Comparison of ENCODE assay signal across 32 cellular contexts in genomic region chr21:40349591-40349990, GRCh38.
DNase-seq lines count a peak whose midpoint lies in the region; ATAC-seq, FAIRE-seq and TF ChIP-seq lines count a peak whose summit lies in the region.
"Had no signal": no experiment of that assay in that cellular context is flagged by ENCODE, and none has a peak within 500 bp of the region (broad histone marks: within the 10 kb centered on the region; RNA-seq: fewer than 3 reads in every experiment).

No MANE protein-coding gene starts in this region.

- H3K27ac ChIP-seq in HepG2 (ENCODE audit: extremely low read length, insufficient read depth, low read length): no peak overlapping the region
- no peak overlapping the region for H3K27ac ChIP-seq in right lobe of liver
- H3K27ac ChIP-seq in A549: no peak overlapping the region
- H3K27ac ChIP-seq in IMR-90 (ENCODE audit: insufficient read depth, low read length): no peak overlapping the region
- H3K27ac ChIP-seq: 22Rv1; BLaER1; BLaER1 treated with 17β-estradiol and CSF1 and Interleukin-3, amounts not matched to agents 10 nM and 100 nM; C4-2B had no signal

- dilution Hi-C loops in IMR-90 (cut with HindIII; ENCODE audit: low sequenced_read_pairs, unreplicated experiment): no loop called here

- H3K18ac ChIP-seq in IMR-90 (ENCODE audit: low read depth, low read length): no peak overlapping the region

- no peaks in the 10 kb centered on the region for H3K36me3 ChIP-seq in HepG2 (replicated peaks in 1 of 2; ENCODE audit: control insufficient read depth in 1 of 2, insufficient read depth in 2 of 2, low read length in 2 of 2)
- no peaks in the 10 kb centered on the region for H3K36me3 ChIP-seq in right lobe of liver
- H3K36me3 ChIP-seq in IMR-90 (ENCODE audit: control insufficient read depth, insufficient read depth, low read length): no peaks in the 10 kb centered on the region
- H3K36me3 ChIP-seq: BE2C; BLaER1; BLaER1 treated with 17β-estradiol and CSF1 and Interleukin-3, amounts not matched to agents 10 nM and 100 nM had no signal

- no peak overlapping the region for H3K4me3 ChIP-seq in HepG2 (replicated peaks in 1 of 3; ENCODE audit: insufficient read depth in 1 of 3, low read depth in 2 of 3, low read length in 3 of 3)
- no peak overlapping the region for H3K4me3 ChIP-seq in right lobe of liver
- no peak overlapping the region for H3K4me3 ChIP-seq in A549
- H3K4me3 ChIP-seq in IMR-90 (ENCODE audit: insufficient read depth, low read depth, low read length): no peak overlapping the region
- H3K4me3 ChIP-seq: BLaER1; BLaER1 treated with 17β-estradiol and CSF1 and Interleukin-3, amounts not matched to agents 10 nM and 100 nM had no signal

- WGBS in HepG2 (ENCODE audit: low lambda C conversion rate): 1% methylated on average over 2 of the region's 2 CpGs
- WGBS in right lobe of liver (ENCODE audit: insufficient coverage, low coverage, low lambda C conversion rate, missing lambda C conversion rate): 39% methylated on average over 2 of the region's 2 CpGs
- WGBS in A549 (ENCODE audit: missing lambda C conversion rate): 3% methylated on average over 2 of the region's 2 CpGs
- no CpG with 5 or more reads among the region's 2 CpGs for WGBS in IMR-90 (ENCODE audit: extremely low coverage in 2 of 2, insufficient read length in 1 of 2), 2 experiments

- H4K20me1 ChIP-seq in HepG2 (ENCODE audit: insufficient read depth, low read length) (no peaks in the 10 kb centered on the region), IMR-90 (ENCODE audit: insufficient read depth, low read length) (no peaks in the 10 kb centered on the region)
- H4K20me1 ChIP-seq: BLaER1; BLaER1 treated with 17β-estradiol and CSF1 and Interleukin-3, amounts not matched to agents 10 nM and 100 nM had no signal

- H2BK15ac ChIP-seq in IMR-90 (ENCODE audit: low read depth, low read length): no peak overlapping the region

- CTCF ChIA-PET in HepG2 (lab: Yijun Ruan, JAX; ENCODE audit: low intra/inter-chr PET ratio, low total read pairs) (no interaction called here), A549 (lab: Yijun Ruan, JAX) (no interaction called here), IMR-90 (lab: Yijun Ruan, JAX) (no interaction called here)

- ATAC-seq in HepG2 (no peak), right lobe of liver (no peak), A549 (no peak), IMR-90 (ENCODE audit: low read depth) (no peak), HG03135 (IDR thresholded peaks at IDR 0.05; ENCODE audit: unreplicated experiment) (no peak)
- ATAC-seq: CD8-positive, alpha-beta T cell had no signal

- H3K4me2 ChIP-seq in HepG2 (ENCODE audit: low read depth, low read length) (no peak overlapping the region), A549 (no peak overlapping the region), IMR-90 (ENCODE audit: low read depth, low read length) (no peak overlapping the region)
- H3K4me2 ChIP-seq: BLaER1; BLaER1 treated with 17β-estradiol and CSF1 and Interleukin-3, amounts not matched to agents 10 nM and 100 nM had no signal

- H3K9me1 ChIP-seq in IMR-90 (ENCODE audit: insufficient read depth, low read length): no peaks in the 10 kb centered on the region

- no peak overlapping the region for H3K14ac ChIP-seq in IMR-90 (replicated peaks; ENCODE audit: low read depth, low read length)

- H3K4me1 ChIP-seq in HepG2 (ENCODE audit: insufficient read depth, low read length): no peaks in the 10 kb centered on the region
- no peaks in the 10 kb centered on the region for H3K4me1 ChIP-seq in right lobe of liver
- H3K4me1 ChIP-seq in A549: no peaks in the 10 kb centered on the region
- H3K4me1 ChIP-seq in IMR-90 (ENCODE audit: control insufficient read depth, insufficient read depth, low read length): no peaks in the 10 kb centered on the region
- H3K4me1 ChIP-seq: BE2C; BLaER1; BLaER1 treated with 17β-estradiol and CSF1 and Interleukin-3, amounts not matched to agents 10 nM and 100 nM; Caco-2 had no signal

- no peak overlapping the region for H4K8ac ChIP-seq in IMR-90 (ENCODE audit: low read depth in 2 of 2, low read length in 2 of 2)

- H3K9me3 ChIP-seq in HepG2 (ENCODE audit: low read length) (peaks cover 87% of the 10 kb centered on the region), right lobe of liver (no peaks in the 10 kb centered on the region), A549 (no peaks in the 10 kb centered on the region), IMR-90 (ENCODE audit: control insufficient read depth, insufficient read depth, low read length) (peaks cover 5% of the 10 kb centered on the region)
- H3K9me3 ChIP-seq: BE2C; BLaER1; BLaER1 treated with 17β-estradiol and CSF1 and Interleukin-3, amounts not matched to agents 10 nM and 100 nM; Caco-2 had no signal

- H3K56ac ChIP-seq in IMR-90 (ENCODE audit: extremely low read depth, insufficient read depth, low read length): no peak overlapping the region

- H3K79me2 ChIP-seq in HepG2 (ENCODE audit: insufficient read depth, low read length): no peaks in the 10 kb centered on the region

- TF ChIP-seq CTCF in HepG2 (CRISPR knock-in tag; IDR thresholded peaks at IDR 0.05) (no peak), right lobe of liver (IDR thresholded peaks at IDR 0.05) (no peak), A549 (IDR thresholded peaks at IDR 0.05) (no peak), IMR-90 (conservative IDR thresholded peaks at IDR 0.05; ENCODE audit: low read depth, low read length) (no peak)

- H4K5ac ChIP-seq in IMR-90 (ENCODE audit: low read depth, low read length): no peak overlapping the region

- TF ChIP-seq POLR2A in HepG2 (IDR thresholded peaks at IDR 0.05; ENCODE audit: insufficient read depth in 1 of 2, low read depth in 2 of 2, low read length in 2 of 2) (no peak), right lobe of liver (IDR thresholded peaks at IDR 0.05) (no peak), A549 (IDR thresholded peaks at IDR 0.05; ENCODE audit: low read length) (no peak), IMR-90 (IDR thresholded peaks at IDR 0.05; ENCODE audit: low read depth, low read length) (no peak)

- no peaks in the 10 kb centered on the region for H3K79me1 ChIP-seq in IMR-90 (ENCODE audit: low read depth in 1 of 2, low read length in 2 of 2)

- H3K27me3 ChIP-seq in HepG2 (ENCODE audit: control insufficient read depth in 1 of 2, insufficient read depth in 2 of 2, low read length in 2 of 2): no peaks in the 10 kb centered on the region
- no peaks in the 10 kb centered on the region for H3K27me3 ChIP-seq in right lobe of liver
- no peaks in the 10 kb centered on the region for H3K27me3 ChIP-seq in IMR-90 (ENCODE audit: control insufficient read depth, insufficient read depth, low read length)
- H3K27me3 ChIP-seq: BE2C; BLaER1; BLaER1 treated with 17β-estradiol and CSF1 and Interleukin-3, amounts not matched to agents 10 nM and 100 nM had no signal

- H3K23ac ChIP-seq in IMR-90 (ENCODE audit: low read depth, low read length): no peak overlapping the region

- intact Hi-C loops in HepG2 (cut with micrococcal nuclease; ENCODE audit: unreplicated experiment) (no loop called here), right lobe of liver (cut with DNase I) (no loop called here), IMR-90 (cut with micrococcal nuclease) (no loop called here)

- H2BK120ac ChIP-seq in IMR-90 (ENCODE audit: low read depth, low read length): no peak overlapping the region

- TF ChIP-seq RAD21 in HepG2 (CRISPR knock-in tag; IDR thresholded peaks at IDR 0.05) (no peak), A549 (conservative IDR thresholded peaks at IDR 0.05 in 1 of 2, IDR thresholded peaks at IDR 0.05 in 1 of 2) (no peak), IMR-90 (IDR thresholded peaks at IDR 0.05; ENCODE audit: low read length) (no peak)

- POLR2A ChIA-PET in HepG2 (lab: Yijun Ruan, JAX) (no interaction called here), A549 (lab: Yijun Ruan, JAX) (no interaction called here), IMR-90 (lab: Charles Lee; ENCODE audit: unreplicated experiment) (no interaction called here)

- DNase-seq in HepG2 (ENCODE audit: low spot score): no peak
- DNase-seq in right lobe of liver: no peak
- no peak for DNase-seq in A549 (ENCODE audit: low read depth in 1 of 2, low spot score in 1 of 2)
- no peak for DNase-seq in IMR-90
- no peak for DNase-seq in UCSD-AML1 (lab: John Stamatoyannopoulos, UW; ENCODE audit: unreplicated experiment)
- DNase-seq: 8988T; ACHN; AML-193; BE2C; C1 segment of cervical spinal cord; Caco-2; Calu3; CD4-positive, alpha-beta memory T cell; CD4-positive, alpha-beta T cell; CD4-positive, CD25-positive, alpha-beta regulatory T cell; CD8-positive, alpha-beta memory T cell; CD8-positive, alpha-beta T cell; COR-L47; DMS 273 treated with DMSO at 0.1 percent for 48 hours; DMS153; DMS53; DMS79; DMS79 treated with DMSO at 0.1 percent for 48 hours; DND-41; EL had no signal

- no peak overlapping the region for H2AK9ac ChIP-seq in IMR-90 (replicated peaks; ENCODE audit: low read depth, low read length, poor library complexity)

- no peak overlapping the region for H2BK20ac ChIP-seq in IMR-90 (ENCODE audit: low read depth, low read length)

- H2BK5ac ChIP-seq in IMR-90 (ENCODE audit: low read depth, low read length, poor library complexity, severe bottlenecking): no peak overlapping the region

- no peak overlapping the region for H4K91ac ChIP-seq in IMR-90 (ENCODE audit: insufficient read depth, low read depth, low read length)

- FAIRE-seq in HepG2 (lab: Jason Lieb, UNC): no peak
- no peak for FAIRE-seq in A549 (lab: Jason Lieb, UNC)
- FAIRE-seq: A204.1, D721Med had no signal

- BruUV-seq in HepG2 (replicated peaks; lab: Mats Ljungman, UMichigan) (no TSS peak), IMR-90 (replicated peaks; lab: Mats Ljungman, UMichigan) (no TSS peak)

- in situ Hi-C loops in HepG2 (cut with HindIII; ENCODE audit: extremely low pct_ligation_motif_present, low pct_unique_long_range_greater_than_20kb): no loop called here
- in situ Hi-C loops in IMR-90 (cut with MboI; ENCODE audit: low sequenced_read_pairs): no loop called here

- H2AK5ac ChIP-seq in IMR-90 (ENCODE audit: low read depth, low read length): no peak overlapping the region

- H2AFZ ChIP-seq in HepG2 (ENCODE audit: low read length): no peak overlapping the region
- H2AFZ ChIP-seq in IMR-90 (replicated peaks; ENCODE audit: low read length, poor library complexity): no peak overlapping the region

- H3K4ac ChIP-seq in IMR-90 (ENCODE audit: low read depth, low read length): no peak overlapping the region

- TF ChIP-seq EP300 in HepG2 (IDR thresholded peaks at IDR 0.05; ENCODE audit: low read depth in 2 of 2, low read length in 2 of 2) (no peak), HepG2 (CRISPR knock-in tag; IDR thresholded peaks at IDR 0.05; ENCODE audit: borderline replicate concordance) (no peak), A549 (IDR thresholded peaks at IDR 0.05) (no peak)

- H3K9ac ChIP-seq in HepG2 (ENCODE audit: insufficient read depth, low read depth, low read length): no peak overlapping the region
- no peak overlapping the region for H3K9ac ChIP-seq in IMR-90 (ENCODE audit: low read depth, low read length)
- H3K9ac ChIP-seq: BLaER1; BLaER1 treated with 17β-estradiol and CSF1 and Interleukin-3, amounts not matched to agents 10 nM and 100 nM had no signal

TF ChIP-seq in HepG2, 621 proteins besides CTCF, POLR2A, EP300 and RAD21 (continues in another document):
- peak; percentile 59 for TF ChIP-seq MAFF (IDR thresholded peaks at IDR 0.05; ENCODE audit: low read depth, low read length)

TF ChIP-seq in A549, 52 proteins besides CTCF, POLR2A, EP300 and RAD21 (continues in another document):
- no peak for TF ChIP-seq BHLHE40 (IDR thresholded peaks at IDR 0.05; ENCODE audit: low read depth, low read length)

TF ChIP-seq in IMR-90, 13 proteins besides CTCF, POLR2A, EP300 and RAD21 (continues in another document):
- TF ChIP-seq MAFK (IDR thresholded peaks at IDR 0.05; ENCODE audit: low read depth, low read length): peak; percentile 11; the same call in 1 of the 2 replicates

Comparison
In these comparisons a context has a peak if more than half of its experiments do, and no peak if none do; other contexts are left out.
1. Of the 38 proteins assayed by ChIP-seq in both HepG2 and A549: peak only in HepG2: none; only in A549: none; in both: MAFK; in neither: 37.